8 cellular contexts compared by ENCODE assay signal in the genomic region with DNA sequence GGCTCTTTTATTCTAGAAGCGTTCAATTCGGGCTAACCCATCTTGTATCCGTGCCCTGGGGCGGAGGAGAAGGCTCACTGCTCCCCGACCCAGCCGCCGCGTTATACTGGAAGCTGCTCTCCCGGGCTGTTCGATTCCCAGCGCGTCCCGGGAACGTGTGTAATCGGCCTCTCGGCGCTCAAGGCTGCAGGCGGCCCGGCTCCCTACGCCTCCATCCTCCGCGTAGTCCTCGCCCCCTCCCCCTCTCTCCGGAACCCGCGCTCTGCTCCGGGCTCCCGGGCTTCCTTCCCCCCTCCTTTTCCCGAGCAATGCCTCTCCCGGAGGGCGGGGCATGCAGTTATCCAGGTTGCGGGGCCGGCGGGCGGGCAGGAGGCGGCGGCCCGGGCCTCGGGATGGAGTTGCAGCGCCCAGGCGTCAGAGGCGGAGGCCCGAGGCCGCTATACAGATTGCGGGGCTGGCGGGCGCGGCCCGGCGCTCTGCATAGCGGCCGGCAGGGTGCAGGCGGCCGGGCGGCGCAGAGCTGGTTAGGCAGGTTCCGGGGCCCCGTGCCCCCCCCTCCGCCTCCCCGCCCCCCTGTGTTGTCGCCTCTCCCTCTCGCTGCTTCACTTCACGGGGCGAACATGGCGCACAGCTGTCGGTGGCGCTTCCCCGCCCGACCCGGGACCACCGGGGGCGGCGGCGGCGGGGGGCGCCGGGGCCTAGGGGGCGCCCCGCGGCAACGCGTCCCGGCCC. TPM values are rescaled to one million over a fixed set of nuclear protein-coding genes. Genes with fewer than 3 reads are reported as not detected.
DNase-seq lines count a peak whose midpoint lies in the region; ATAC-seq and TF ChIP-seq lines count a peak whose summit lies in the region.

A gene (plus strand): TSS at position 600 of the 732 bp plus-strand sequence. CDS start 21 bp downstream, at position 621.

- peak within 1 kb of the TSS; percentile 98 for H3K27ac Mint-ChIP-seq in CD8-positive, alpha-beta T cell
- H3K27ac Mint-ChIP-seq in memory B cell: peak within 1 kb of the TSS; percentile 98

- H3K9me3 Mint-ChIP-seq in CD8-positive, alpha-beta T cell: no peaks in the 10 kb centered on the region
- H3K9me3 Mint-ChIP-seq in memory B cell: no peaks in the 10 kb centered on the region

- H3K9me3 ChIP-seq in CD8-positive, alpha-beta T cell (ENCODE audit: low read length): no peaks in the 10 kb centered on the region
- H3K9me3 ChIP-seq in effector memory CD4-positive, alpha-beta T cell (ENCODE audit: control insufficient read depth, low read length): no peaks in the 10 kb centered on the region

- peaks cover 35% of the 10 kb centered on the region for H3K4me1 Mint-ChIP-seq in CD8-positive, alpha-beta T cell (ENCODE audit: low read depth)
- peaks cover 41% of the 10 kb centered on the region for H3K4me1 Mint-ChIP-seq in memory B cell

- H3K27me3 Mint-ChIP-seq in CD8-positive, alpha-beta T cell (ENCODE audit: low read depth): no peaks in the 10 kb centered on the region
- no peaks in the 10 kb centered on the region for H3K27me3 Mint-ChIP-seq in memory B cell

- peak within 1 kb of the TSS; percentile 79 for H3K27ac ChIP-seq in CD8-positive, alpha-beta T cell (ENCODE audit: low read depth, low read length)
- peak within 1 kb of the TSS; percentile 98 for H3K27ac ChIP-seq in effector memory CD4-positive, alpha-beta T cell (ENCODE audit: insufficient read depth, low read length, poor library complexity, severe bottlenecking)

- no peak for TF ChIP-seq CTCF in CD8-positive, alpha-beta T cell (IDR thresholded peaks at IDR 0.05)

- POLR2A ChIA-PET in CD8-positive, alpha-beta T cell (lab: Charles Lee): interaction anchor here (0.5 to 3.3 kb wide), 34 partner anchors 8 to 817 kb away, joined by 3 to 38 read pairs (median 4); a partner anchor contains a TSS
- POLR2A ChIA-PET in activated CD8-positive, alpha-beta memory T cell treated with anti-CD3 and anti-CD28 coated beads for 36 hours (lab: Charles Lee): interaction anchor here (1.0 to 1.9 kb wide), 7 partner anchors 8 to 355 kb away, joined by 3 to 10 read pairs (median 6); a partner anchor contains a TSS

- no peaks in the 10 kb centered on the region for H3K36me3 ChIP-seq in CD8-positive, alpha-beta T cell (ENCODE audit: insufficient read depth, low read length)
- H3K36me3 ChIP-seq in effector memory CD4-positive, alpha-beta T cell (ENCODE audit: control insufficient read depth, insufficient read depth, low read length): no peaks in the 10 kb centered on the region

- H3K4me3 ChIP-seq in CD8-positive, alpha-beta T cell (ENCODE audit: low read depth, low read length): peak within 1 kb of the TSS; percentile 89
- H3K4me3 ChIP-seq in effector memory CD4-positive, alpha-beta T cell (ENCODE audit: insufficient read depth, low read depth, low read length, poor library complexity, severe bottlenecking): peak within 1 kb of the TSS; percentile 95

- H3K27me3 ChIP-seq in CD8-positive, alpha-beta T cell (ENCODE audit: insufficient read depth, low read length): no peaks in the 10 kb centered on the region
- H3K27me3 ChIP-seq in effector memory CD4-positive, alpha-beta T cell (replicated peaks; ENCODE audit: control insufficient read depth, insufficient read depth, low read length, poor library complexity, severe bottlenecking): no peaks in the 10 kb centered on the region

- intact Hi-C loops in CD8-positive, alpha-beta T cell (cut with DNase I, micrococcal nuclease): loop anchor here (1.0 to 5.0 kb wide), 10 partner anchors 35 to 685 kb away; a partner anchor contains a TSS

- peaks cover 34% of the 10 kb centered on the region for H3K36me3 Mint-ChIP-seq in CD8-positive, alpha-beta T cell
- H3K36me3 Mint-ChIP-seq in memory B cell: no peaks in the 10 kb centered on the region

- peaks cover 30% of the 10 kb centered on the region for H3K4me1 ChIP-seq in CD8-positive, alpha-beta T cell (ENCODE audit: insufficient read depth, low read length)
- H3K4me1 ChIP-seq in effector memory CD4-positive, alpha-beta T cell (ENCODE audit: control insufficient read depth, insufficient read depth, low read length, poor library complexity, severe bottlenecking): peaks cover 23% of the 10 kb centered on the region

- CTCF ChIA-PET in CD8-positive, alpha-beta T cell (lab: Charles Lee): interaction anchor here (0.6 to 2.9 kb wide), 6 partner anchors 8 to 618 kb away, joined by 3 to 11 read pairs (median 4); no protein-coding TSS in a partner anchor
- CTCF ChIA-PET in activated CD8-positive, alpha-beta memory T cell treated with anti-CD3 and anti-CD28 coated beads for 36 hours (lab: Charles Lee): interaction anchor here (0.6 to 1.8 kb wide), 10 partner anchors 8 to 159 kb away, joined by 3 to 13 read pairs (median 3); a partner anchor contains a TSS

- peak; percentile 62 for ATAC-seq in CD8-positive, alpha-beta T cell
- peak; percentile 49 for ATAC-seq in GM21360 (IDR thresholded peaks at IDR 0.05; ENCODE audit: unreplicated experiment)
- ATAC-seq in memory B cell (ENCODE audit: low read depth): peak; percentile 65

- DNase-seq in CD8-positive, alpha-beta T cell: peak; percentile 91 to 99 (median 93)
- DNase-seq in HT1080 (ENCODE audit: low read depth) (peak; percentile 96), NOMO-1 (lab: John Stamatoyannopoulos, UW; ENCODE audit: unreplicated experiment in 2 of 2) (peak; percentile 80 to 96), memory B cell (ENCODE audit: low spot score in 2 of 2) (peak; percentile 98 to 100)
- DNase-seq in effector memory CD4-positive, alpha-beta T cell: peak; percentile 85 to 88 (median 87)
- peak; percentile 89 for DNase-seq in stimulated activated CD8-positive, alpha-beta memory T cell treated with anti-CD3 and anti-CD28 coated beads, Interleukin-12 subunit alpha, Interleukin-12 subunit beta, amount 100 ng/mL, for 1 hour (ENCODE audit: low read depth)

- peak within 1 kb of the TSS; percentile 96 for H3K4me3 Mint-ChIP-seq in CD8-positive, alpha-beta T cell
- peak within 1 kb of the TSS; percentile 98 for H3K4me3 Mint-ChIP-seq in memory B cell

RNA-seq across cellular contexts. Expression of the gene that starts here (rescaled TPM):
- total RNA-seq in CD8-positive, alpha-beta T cell: 100 to 1,000 TPM; 127 to 136 TPM
- total RNA-seq in HT1080 (2014; rRNA removed; shearing (Covaris generic)): 24.2 and 24.6 TPM in 2 replicates
- polyA plus RNA-seq in HT1080 (2015; cell fraction: cytosol; rRNA removed): 11.6 and 12.9 TPM in 2 replicates
- 55.4 and 64.6 TPM in 2 replicates for polyA plus RNA-seq in HT1080 (2015; cell fraction: nucleus; rRNA removed)
- total RNA-seq in activated CD8-positive, alpha-beta memory T cell treated with anti-CD3 and anti-CD28 coated beads for 36 hours: 10 to 100 TPM; 66.5 to 67.6 TPM

Comparison
In these comparisons a context has a peak if more than half of its experiments do, and no peak if none do; other contexts are left out.
1. Peak in every context shown above with its lines: DNase-seq, ATAC-seq, H3K4me3 ChIP-seq and H3K27ac ChIP-seq.